ENCODE assay signal across 31 cellular contexts in the genomic region with DNA sequence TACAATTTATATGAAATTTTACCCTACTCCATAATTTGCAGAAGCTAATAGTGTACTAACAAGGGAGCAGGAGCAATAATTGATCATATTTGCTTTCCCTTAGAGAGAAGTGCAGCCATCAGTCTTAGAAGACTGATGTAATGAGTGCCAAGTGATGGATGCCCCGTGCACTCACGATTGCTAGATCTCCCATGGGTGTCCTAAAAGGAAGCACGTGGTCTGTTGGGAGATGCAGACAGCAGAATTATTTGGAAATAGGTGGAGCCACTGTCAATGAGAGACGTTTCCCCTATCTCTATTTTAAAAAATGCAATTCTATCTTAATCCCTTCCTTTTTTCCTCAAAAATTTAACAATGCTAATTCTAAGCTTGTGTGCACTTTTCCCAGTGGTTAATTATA.
"Had no signal": no experiment of that assay in that cellular context is flagged by ENCODE, and none has a peak within 500 bp of the region (broad histone marks: within the 10 kb centered on the region; RNA-seq: fewer than 3 reads in every experiment).

No MANE protein-coding gene starts in this region.

- H3K36me3 Mint-ChIP-seq: mesothelial cell of epicardium; naive B cell; natural killer cell treated with Interleukin-12 subunit alpha and Interleukin-12 subunit beta and Interleukin-15 and Interleukin-18, amount 100 ng/mL, for 72 hours; stimulated activated effector memory CD8-positive, alpha-beta T cell treated with anti-CD3 and anti-CD28 coated beads, Interleukin-12 subunit alpha, Interleukin-12 subunit beta, amount 100 ng/mL, for 72 hours had no signal

- H3K9me3 Mint-ChIP-seq: endodermal cell had no signal

- H3K27me3 Mint-ChIP-seq: dendritic cell treated with granulocyte-macrophage colony-stimulating factor and Interleukin-4, amounts not matched to agents 40 ng/mL and 50 ng/mL, for 4 days; naive B cell; natural killer cell treated with Interleukin-12 subunit alpha and Interleukin-12 subunit beta and Interleukin-15 and Interleukin-18, amount 100 ng/mL, for 72 hours had no signal

- H3K27me3 ChIP-seq: gastrocnemius medialis, heart left ventricle, hepatocyte, left lung, neutrophil, right atrium auricular region, stomach, thyroid gland, vagina had no signal

- ATAC-seq: esophagus mucosa; gastrocnemius medialis; heart left ventricle; left cardiac atrium; left lung; mucosa of descending colon; natural killer cell treated with Interleukin-12 subunit alpha and Interleukin-12 subunit beta and Interleukin-15 and Interleukin-18, amount 100 ng/mL, for 72 hours; sciatic nerve; stimulated activated effector memory CD8-positive, alpha-beta T cell treated with anti-CD3 and anti-CD28 coated beads, Interleukin-12 subunit alpha, Interleukin-12 subunit beta, amount 100 ng/mL, for 72 hours had no signal

- H3K4me3 Mint-ChIP-seq: dendritic cell treated with granulocyte-macrophage colony-stimulating factor and Interleukin-4, amounts not matched to agents 40 ng/mL and 50 ng/mL, for 4 days; endodermal cell; mesothelial cell of epicardium; naive B cell; natural killer cell treated with Interleukin-12 subunit alpha and Interleukin-12 subunit beta and Interleukin-15 and Interleukin-18, amount 100 ng/mL, for 72 hours; neural crest cell; stimulated activated effector memory CD8-positive, alpha-beta T cell treated with anti-CD3 and anti-CD28 coated beads, Interleukin-12 subunit alpha, Interleukin-12 subunit beta, amount 100 ng/mL, for 72 hours had no signal

- H3K9me3 ChIP-seq: gastrocnemius medialis, heart left ventricle, left lung, mucosa of descending colon, neutrophil, prostate gland, right atrium auricular region, stomach, thyroid gland, vagina had no signal

- H3K4me2 ChIP-seq: hepatocyte, smooth muscle cell had no signal

- H3K27ac Mint-ChIP-seq: dendritic cell treated with granulocyte-macrophage colony-stimulating factor and Interleukin-4, amounts not matched to agents 40 ng/mL and 50 ng/mL, for 4 days; endodermal cell; mesothelial cell of epicardium; naive B cell; natural killer cell treated with Interleukin-12 subunit alpha and Interleukin-12 subunit beta and Interleukin-15 and Interleukin-18, amount 100 ng/mL, for 72 hours; stimulated activated effector memory CD8-positive, alpha-beta T cell treated with anti-CD3 and anti-CD28 coated beads, Interleukin-12 subunit alpha, Interleukin-12 subunit beta, amount 100 ng/mL, for 72 hours had no signal

- H3K4me1 Mint-ChIP-seq: naive B cell; neural crest cell; stimulated activated effector memory CD8-positive, alpha-beta T cell treated with anti-CD3 and anti-CD28 coated beads, Interleukin-12 subunit alpha, Interleukin-12 subunit beta, amount 100 ng/mL, for 72 hours had no signal

- DNase-seq: effector CD8-positive, alpha-beta T cell; endodermal cell; foreskin fibroblast; gastrocnemius medialis; heart left ventricle; left cardiac atrium; left lung; mesenchymal stem cell; mucosa of descending colon; naive B cell; stimulated activated CD4-positive, alpha-beta T cell treated with anti-CD3 and anti-CD28 coated beads, Interleukin-12 subunit alpha, Interleukin-12 subunit beta, amount 100 ng/mL, for 4 hours; stimulated activated CD4-positive, alpha-beta T cell treated with anti-CD3 and anti-CD28 coated beads, Interleukin-1b, Interleukin-23, amount 100 ng/mL, for 48 hours; stimulated activated CD4-positive, alpha-beta T cell treated with anti-CD3 and anti-CD28 coated beads, Interleukin-4, amount 100 ng/mL, for 24 hours; stimulated activated naive CD4-positive, alpha-beta T cell treated with Interleukin-2 at 50 U/mL for 16 hours; stomach; thyroid gland; trophoblast cell had no signal

- H3K79me2 ChIP-seq: hepatocyte had no signal

- H3K36me3 ChIP-seq: gastrocnemius medialis, heart left ventricle, left lung, neutrophil, prostate gland, right atrium auricular region, stomach, thyroid gland, vagina had no signal

- H3K4me3 ChIP-seq: gastrocnemius medialis, heart left ventricle, hepatocyte, left lung, mucosa of descending colon, prostate gland, right atrium auricular region, smooth muscle cell, stomach, thyroid gland, vagina had no signal

- H2AFZ ChIP-seq: hepatocyte had no signal

- H3K27ac ChIP-seq: epithelial cell of prostate, gastrocnemius medialis, heart left ventricle, hepatocyte, left lung, neutrophil, prostate gland, right atrium auricular region, stomach, thyroid gland, vagina had no signal

- H3K4me1 ChIP-seq: gastrocnemius medialis, heart left ventricle, left lung, prostate gland, right atrium auricular region, stomach, thyroid gland, vagina had no signal
